Comparison of ENCODE assay signal across 2 cellular contexts in the genomic region with DNA sequence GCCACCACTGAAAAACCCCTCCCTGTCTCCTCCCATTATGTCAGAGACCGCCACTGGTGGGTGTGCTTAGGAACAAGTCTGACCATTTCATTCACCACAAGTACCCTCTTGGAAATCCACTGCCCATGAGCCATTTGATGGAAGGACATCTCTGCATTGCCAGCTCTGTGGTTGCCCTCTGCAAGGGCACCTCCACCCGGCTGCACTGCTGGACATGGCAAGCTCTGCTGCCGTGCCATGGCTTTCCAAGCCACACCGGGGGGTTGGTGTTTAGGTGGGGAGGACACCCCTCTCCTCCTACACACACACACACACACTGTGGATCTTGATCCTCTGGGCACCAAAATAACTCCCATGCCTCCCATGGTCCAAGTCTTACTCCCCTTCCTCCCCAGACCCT.
TF ChIP-seq lines count a peak whose summit lies in the region.

No MANE protein-coding gene starts in this region.

TF ChIP-seq in IMR-90, 13 proteins besides CTCF, POLR2A, EP300 and RAD21:
- no peak for TF ChIP-seq SMC3 (IDR thresholded peaks at IDR 0.05; ENCODE audit: low read depth, low read length)
- TF ChIP-seq, protein P1, sequence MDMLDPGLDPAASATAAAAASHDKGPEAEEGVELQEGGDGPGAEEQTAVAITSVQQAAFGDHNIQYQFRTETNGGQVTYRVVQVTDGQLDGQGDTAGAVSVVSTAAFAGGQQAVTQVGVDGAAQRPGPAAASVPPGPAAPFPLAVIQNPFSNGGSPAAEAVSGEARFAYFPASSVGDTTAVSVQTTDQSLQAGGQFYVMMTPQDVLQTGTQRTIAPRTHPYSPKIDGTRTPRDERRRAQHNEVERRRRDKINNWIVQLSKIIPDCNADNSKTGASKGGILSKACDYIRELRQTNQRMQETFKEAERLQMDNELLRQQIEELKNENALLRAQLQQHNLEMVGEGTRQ (IDR thresholded peaks at IDR 0.05; ENCODE audit: low read depth, low read length): no peak
- no peak for TF ChIP-seq RCOR1 (IDR thresholded peaks at IDR 0.05; ENCODE audit: insufficient replicate concordance, low read length)
- TF ChIP-seq, protein P2, sequence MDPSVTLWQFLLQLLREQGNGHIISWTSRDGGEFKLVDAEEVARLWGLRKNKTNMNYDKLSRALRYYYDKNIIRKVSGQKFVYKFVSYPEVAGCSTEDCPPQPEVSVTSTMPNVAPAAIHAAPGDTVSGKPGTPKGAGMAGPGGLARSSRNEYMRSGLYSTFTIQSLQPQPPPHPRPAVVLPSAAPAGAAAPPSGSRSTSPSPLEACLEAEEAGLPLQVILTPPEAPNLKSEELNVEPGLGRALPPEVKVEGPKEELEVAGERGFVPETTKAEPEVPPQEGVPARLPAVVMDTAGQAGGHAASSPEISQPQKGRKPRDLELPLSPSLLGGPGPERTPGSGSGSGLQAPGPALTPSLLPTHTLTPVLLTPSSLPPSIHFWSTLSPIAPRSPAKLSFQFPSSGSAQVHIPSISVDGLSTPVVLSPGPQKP (IDR thresholded peaks at IDR 0.05; ENCODE audit: borderline replicate concordance, low read depth, low read length): no peak
- no peak for TF ChIP-seq FOS (IDR thresholded peaks at IDR 0.05; ENCODE audit: low read depth, low read length)
- no peak for TF ChIP-seq BHLHE40 (IDR thresholded peaks at IDR 0.05; ENCODE audit: low read depth, low read length)
- no peak for TF ChIP-seq NFE2L2 (IDR thresholded peaks at IDR 0.05; ENCODE audit: low read depth, low read length)
- TF ChIP-seq RFX5 (IDR thresholded peaks at IDR 0.05; ENCODE audit: low read depth, low read length): no peak

TF ChIP-seq in K562, 482 proteins besides CTCF, POLR2A, EP300 and RAD21:
- TF ChIP-seq, protein P3, sequence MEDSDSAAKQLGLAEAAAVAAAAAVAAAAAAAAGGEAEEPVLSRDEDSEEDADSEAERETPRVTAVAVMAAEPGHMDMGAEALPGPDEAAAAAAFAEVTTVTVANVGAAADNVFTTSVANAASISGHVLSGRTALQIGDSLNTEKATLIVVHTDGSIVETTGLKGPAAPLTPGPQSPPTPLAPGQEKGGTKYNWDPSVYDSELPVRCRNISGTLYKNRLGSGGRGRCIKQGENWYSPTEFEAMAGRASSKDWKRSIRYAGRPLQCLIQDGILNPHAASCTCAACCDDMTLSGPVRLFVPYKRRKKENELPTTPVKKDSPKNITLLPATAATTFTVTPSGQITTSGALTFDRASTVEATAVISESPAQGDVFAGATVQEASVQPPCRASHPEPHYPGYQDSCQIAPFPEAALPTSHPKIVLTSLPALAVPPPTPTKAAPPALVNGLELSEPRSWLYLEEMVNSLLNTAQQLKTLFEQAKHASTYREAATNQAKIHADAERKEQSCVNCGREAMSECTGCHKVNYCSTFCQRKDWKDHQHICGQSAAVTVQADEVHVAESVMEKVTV (CRISPR knock-in tag; IDR thresholded peaks at IDR 0.05): no peak
- TF ChIP-seq PHF8 (IDR thresholded peaks at IDR 0.05; ENCODE audit: borderline replicate concordance, low read length) (peak; percentile 16; the same call in 1 of the 2 replicates), MBD2 (IDR thresholded peaks at IDR 0.05; ENCODE audit: borderline replicate concordance, low read depth) (no peak), SRSF7 (optimal IDR thresholded peaks at IDR 0.05; ENCODE audit: low read depth, low read length) (no peak), HCFC1 (IDR thresholded peaks at IDR 0.05; ENCODE audit: low read depth, low read length) (no peak), HNRNPLL (IDR thresholded peaks at IDR 0.05; ENCODE audit: low read depth, low read length, poor library complexity, severe bottlenecking) (no peak)
- TF ChIP-seq, protein P4, sequence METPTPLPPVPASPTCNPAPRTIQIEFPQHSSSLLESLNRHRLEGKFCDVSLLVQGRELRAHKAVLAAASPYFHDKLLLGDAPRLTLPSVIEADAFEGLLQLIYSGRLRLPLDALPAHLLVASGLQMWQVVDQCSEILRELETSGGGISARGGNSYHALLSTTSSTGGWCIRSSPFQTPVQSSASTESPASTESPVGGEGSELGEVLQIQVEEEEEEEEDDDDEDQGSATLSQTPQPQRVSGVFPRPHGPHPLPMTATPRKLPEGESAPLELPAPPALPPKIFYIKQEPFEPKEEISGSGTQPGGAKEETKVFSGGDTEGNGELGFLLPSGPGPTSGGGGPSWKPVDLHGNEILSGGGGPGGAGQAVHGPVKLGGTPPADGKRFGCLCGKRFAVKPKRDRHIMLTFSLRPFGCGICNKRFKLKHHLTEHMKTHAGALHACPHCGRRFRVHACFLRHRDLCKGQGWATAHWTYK (CRISPR knock-in tag; IDR thresholded peaks at IDR 0.05): no peak
